Comparison of ENCODE assay signal across 16 cellular contexts in the genomic region with DNA sequence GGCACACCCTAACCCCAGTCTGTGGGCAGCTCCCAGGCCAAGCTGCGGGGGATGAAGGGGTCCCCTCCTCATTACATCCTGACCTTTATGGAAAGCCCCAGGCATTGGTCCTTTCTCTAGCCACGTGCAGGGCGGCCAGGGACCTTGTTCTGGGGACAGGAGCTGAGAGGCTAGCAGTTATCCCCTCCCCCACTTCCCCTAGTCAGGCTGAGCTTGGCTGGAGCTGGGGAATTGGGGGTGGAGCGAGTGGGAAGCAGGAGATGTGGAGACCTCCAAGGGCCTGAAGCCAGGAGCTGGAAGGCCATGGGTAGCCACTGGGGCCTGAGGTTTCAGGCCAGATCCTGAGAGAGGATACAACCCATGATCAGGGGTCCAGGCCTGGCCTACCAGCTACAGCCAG. TPM values are rescaled to one million over a fixed set of nuclear protein-coding genes. Genes with fewer than 3 reads are reported as not detected.
DNase-seq lines count a peak whose midpoint lies in the region; ATAC-seq and TF ChIP-seq lines count a peak whose summit lies in the region.
"Had no signal": no experiment of that assay in that cellular context is flagged by ENCODE, and none has a peak within 500 bp of the region (broad histone marks: within the 10 kb centered on the region; RNA-seq: fewer than 3 reads in every experiment).

No MANE protein-coding gene starts in this region.

- H3K9me3 ChIP-seq in hepatocyte (ENCODE audit: low read depth) = no peaks in the 10 kb centered on the region
- H3K9me3 ChIP-seq: BLaER1 treated with 17β-estradiol and CSF1 and Interleukin-3, amounts not matched to agents 10 nM and 100 nM had no signal

- H3K4me3 ChIP-seq in GM23338 (no peak overlapping the region), hepatocyte (no peak overlapping the region)
- H3K4me3 ChIP-seq: BLaER1 treated with 17β-estradiol and CSF1 and Interleukin-3, amounts not matched to agents 10 nM and 100 nM had no signal

- H4K20me1 ChIP-seq in GM23338 (replicated peaks; ENCODE audit: insufficient read depth) (no peaks in the 10 kb centered on the region), hepatocyte (ENCODE audit: insufficient read depth, poor library complexity, severe bottlenecking) (no peaks in the 10 kb centered on the region)

- H3K4me2 ChIP-seq in GM23338 (no peak overlapping the region), hepatocyte (no peak overlapping the region)

- H3K9me2 ChIP-seq in GM23338 (ENCODE audit: insufficient read depth) = 0 out of 2 replicates have a peak, but pooled peaks cover 2% of the 10 kb centered on the region
- no peaks in the 10 kb centered on the region for H3K9me2 ChIP-seq in hepatocyte (replicated peaks; ENCODE audit: insufficient read depth)

- no peak for DNase-seq in GM23338 (ENCODE audit: low spot score)
- DNase-seq in SK-N-DZ (ENCODE audit: low spot score) = peak; percentile 32
- peak; percentile 49 for DNase-seq in iPS-NIHi7 (ENCODE audit: extremely low spot score)
- DNase-seq in nephron progenitor cell = peak; percentile 27
- DNase-seq in hepatocyte (ENCODE audit: low spot score) = no peak
- no peak for DNase-seq in activated naive CD4-positive, alpha-beta T cell treated with anti-CD3 and anti-CD28 coated beads, Interleukin-2, amount 10 ng/mL, durations not matched to agents 7 days and 5 days
- no peak for DNase-seq in NCI-H187 treated with DMSO at 0.1 percent for 48 hours (lab: John Stamatoyannopoulos, UW)
- DNase-seq: CD8-positive, alpha-beta memory T cell; COR-L47; DMS 273 treated with DMSO at 0.1 percent for 48 hours; DMS53; DND-41; EL; HCEC 1CT had no signal

- H3K27ac ChIP-seq in GM23338 (ENCODE audit: low read depth) = no peak overlapping the region
- no peak overlapping the region for H3K27ac ChIP-seq in hepatocyte

- WGBS in hepatocyte (ENCODE audit: low lambda C conversion rate, missing lambda C conversion rate) = 66% methylated on average over 4 of the region's 4 CpGs

- ATAC-seq in GM23338 = peak; percentile 24; the same call in 2 of the 3 replicates

- H3K4me1 Mint-ChIP-seq in GM23338 = 0 out of 3 replicates have a peak, but pooled peaks cover 3% of the 10 kb centered on the region
- peaks cover 16% of the 10 kb centered on the region for H3K4me1 Mint-ChIP-seq in nephron progenitor cell
- no peaks in the 10 kb centered on the region for H3K4me1 Mint-ChIP-seq in activated naive CD4-positive, alpha-beta T cell treated with anti-CD3 and anti-CD28 coated beads, Interleukin-2, amount 10 ng/mL, durations not matched to agents 7 days and 5 days
- H3K4me1 Mint-ChIP-seq: B cell; CD8-positive, alpha-beta memory T cell had no signal

- H3K36me3 ChIP-seq in GM23338 (ENCODE audit: insufficient read depth) (no peaks in the 10 kb centered on the region), hepatocyte (replicated peaks; ENCODE audit: insufficient read depth, low read depth) (no peaks in the 10 kb centered on the region)

- no peak for TF ChIP-seq CTCF in GM23338 (conservative IDR thresholded peaks at IDR 0.05; ENCODE audit: low read depth in 2 of 2)
- TF ChIP-seq CTCF in nephron progenitor cell (IDR thresholded peaks at IDR 0.05) = no peak
- TF ChIP-seq CTCF in hepatocyte (IDR thresholded peaks at IDR 0.05; ENCODE audit: poor library complexity) = no peak

- no peaks in the 10 kb centered on the region for H3K4me1 ChIP-seq in GM23338 (ENCODE audit: insufficient read depth)
- H3K4me1 ChIP-seq in hepatocyte (ENCODE audit: insufficient read depth) = no peaks in the 10 kb centered on the region

- no peak overlapping the region for H3K27ac Mint-ChIP-seq in GM23338
- peak overlapping the region; percentile 59 for H3K27ac Mint-ChIP-seq in nephron progenitor cell
- H3K27ac Mint-ChIP-seq in activated naive CD4-positive, alpha-beta T cell treated with anti-CD3 and anti-CD28 coated beads, Interleukin-2, amount 10 ng/mL, durations not matched to agents 7 days and 5 days = no peak overlapping the region
- H3K27ac Mint-ChIP-seq: B cell had no signal

- H3K27me3 ChIP-seq in GM23338 (ENCODE audit: insufficient read depth) (no peaks in the 10 kb centered on the region), hepatocyte (no peaks in the 10 kb centered on the region)
- H3K27me3 ChIP-seq: BLaER1 treated with 17β-estradiol and CSF1 and Interleukin-3, amounts not matched to agents 10 nM and 100 nM had no signal

- no peaks in the 10 kb centered on the region for H3F3A ChIP-seq in GM23338 (replicated peaks; ENCODE audit: low read depth)

- H3K36me3 Mint-ChIP-seq in GM23338 (ENCODE audit: low read depth) = no peaks in the 10 kb centered on the region; the same call in 2 of the 3 replicates
- peaks cover 6% of the 10 kb centered on the region for H3K36me3 Mint-ChIP-seq in nephron progenitor cell (ENCODE audit: low read depth)
- H3K36me3 Mint-ChIP-seq in activated naive CD4-positive, alpha-beta T cell treated with anti-CD3 and anti-CD28 coated beads, Interleukin-2, amount 10 ng/mL, durations not matched to agents 7 days and 5 days = peaks cover 21% of the 10 kb centered on the region

- H3K27me3 Mint-ChIP-seq in GM23338 (ENCODE audit: insufficient read depth, low read depth, poor library complexity) = peaks cover 19% of the 10 kb centered on the region
- H3K27me3 Mint-ChIP-seq in nephron progenitor cell (ENCODE audit: low read depth, poor library complexity) = peaks cover 5% of the 10 kb centered on the region
- no peaks in the 10 kb centered on the region for H3K27me3 Mint-ChIP-seq in activated naive CD4-positive, alpha-beta T cell treated with anti-CD3 and anti-CD28 coated beads, Interleukin-2, amount 10 ng/mL, durations not matched to agents 7 days and 5 days
- H3K27me3 Mint-ChIP-seq: B cell; CD8-positive, alpha-beta memory T cell had no signal

- CTCF ChIA-PET in activated naive CD4-positive, alpha-beta T cell treated with anti-CD3 and anti-CD28 coated beads, Interleukin-2, amount 10 ng/mL, durations not matched to agents 7 days and 5 days (lab: Charles Lee) = interaction anchor here (1.2 kb wide), 1 partner anchor 69 kb away, joined by 3 read pairs; no protein-coding TSS in a partner anchor

- H2AFZ ChIP-seq in GM23338 (no peak overlapping the region), hepatocyte (no peak overlapping the region)

- no peaks in the 10 kb centered on the region for H3K79me2 ChIP-seq in GM23338 (replicated peaks; ENCODE audit: insufficient read depth)
- no peaks in the 10 kb centered on the region for H3K79me2 ChIP-seq in hepatocyte

- H3K9me3 Mint-ChIP-seq in GM23338 (no peaks in the 10 kb centered on the region), nephron progenitor cell (no peaks in the 10 kb centered on the region)
- H3K9me3 Mint-ChIP-seq in activated naive CD4-positive, alpha-beta T cell treated with anti-CD3 and anti-CD28 coated beads, Interleukin-2, amount 10 ng/mL, durations not matched to agents 7 days and 5 days = no peaks in the 10 kb centered on the region
- H3K9me3 Mint-ChIP-seq: CD8-positive, alpha-beta memory T cell had no signal

- H3K4me3 Mint-ChIP-seq in GM23338 (no peak overlapping the region), nephron progenitor cell (no peak overlapping the region)
- H3K4me3 Mint-ChIP-seq in activated naive CD4-positive, alpha-beta T cell treated with anti-CD3 and anti-CD28 coated beads, Interleukin-2, amount 10 ng/mL, durations not matched to agents 7 days and 5 days = no peak overlapping the region
- H3K4me3 Mint-ChIP-seq: B cell; CD8-positive, alpha-beta memory T cell had no signal

TF ChIP-seq in GM23338, 12 proteins besides CTCF, POLR2A, EP300 and RAD21 (continues in another document):
- TF ChIP-seq STAT1 (IDR thresholded peaks at IDR 0.05; ENCODE audit: unreplicated experiment) (no peak), NANOG (IDR thresholded peaks at IDR 0.05; ENCODE audit: borderline replicate concordance) (no peak), ZNF331 (CRISPR knock-in tag; IDR thresholded peaks at IDR 0.05; ENCODE audit: low read depth) (no peak), POLR2AphosphoS5 (IDR thresholded peaks at IDR 0.05; ENCODE audit: low read depth) (no peak)
- TF ChIP-seq, protein P1, sequence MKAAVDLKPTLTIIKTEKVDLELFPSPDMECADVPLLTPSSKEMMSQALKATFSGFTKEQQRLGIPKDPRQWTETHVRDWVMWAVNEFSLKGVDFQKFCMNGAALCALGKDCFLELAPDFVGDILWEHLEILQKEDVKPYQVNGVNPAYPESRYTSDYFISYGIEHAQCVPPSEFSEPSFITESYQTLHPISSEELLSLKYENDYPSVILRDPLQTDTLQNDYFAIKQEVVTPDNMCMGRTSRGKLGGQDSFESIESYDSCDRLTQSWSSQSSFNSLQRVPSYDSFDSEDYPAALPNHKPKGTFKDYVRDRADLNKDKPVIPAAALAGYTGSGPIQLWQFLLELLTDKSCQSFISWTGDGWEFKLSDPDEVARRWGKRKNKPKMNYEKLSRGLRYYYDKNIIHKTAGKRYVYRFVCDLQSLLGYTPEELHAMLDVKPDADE (IDR thresholded peaks at IDR 0.05) = no peak

RNA-seq across cellular contexts. Expression of a gene that starts 45.8 kb away (rescaled TPM):
- total RNA-seq in GM23338 (2014; rRNA removed; shearing (Covaris generic)) = 0.35 and 1.8 TPM in 2 replicates
- polyA plus RNA-seq in GM23338 (2016; fragmentation: Nextera tagmentation; extraction: Ambion mirVana) = 0.17 and 0.81 TPM in 2 replicates
- polyA plus RNA-seq in SK-N-DZ (2014; cell fraction: cytosol; rRNA removed) = 0.06 and 0.09 TPM in 2 replicates
- 0.20 and 0.38 TPM in 2 replicates for polyA plus RNA-seq in SK-N-DZ (2014; cell fraction: nucleus; rRNA removed)
- total RNA-seq in hepatocyte = 2.5 and 4.0 TPM in 2 replicates
- polyA plus RNA-seq in hepatocyte = 2.7 and 4.2 TPM in 2 replicates

RNA-seq across cellular contexts. Expression of a gene that starts 47.9 kb away (rescaled TPM):
- 78.1 and 95.7 TPM in 2 replicates for total RNA-seq in GM23338 (2014; rRNA removed; shearing (Covaris generic))
- polyA plus RNA-seq in GM23338 (2016; fragmentation: Nextera tagmentation; extraction: Ambion mirVana) = 28.5 and 30.4 TPM in 2 replicates
- polyA plus RNA-seq in SK-N-DZ (2014; cell fraction: cytosol; rRNA removed) = 102 and 136 TPM in 2 replicates
- polyA plus RNA-seq in SK-N-DZ (2014; cell fraction: nucleus; rRNA removed) = 158 and 180 TPM in 2 replicates
- total RNA-seq in hepatocyte = 54.1 and 68.5 TPM in 2 replicates
- polyA plus RNA-seq in hepatocyte = 57.4 and 59.2 TPM in 2 replicates

RNA-seq across cellular contexts. Expression of a gene that starts 48.6 kb away (rescaled TPM):
- 7.0 and 12.2 TPM in 2 replicates for total RNA-seq in GM23338 (2014; rRNA removed; shearing (Covaris generic))
- polyA plus RNA-seq in GM23338 (2016; fragmentation: Nextera tagmentation; extraction: Ambion mirVana) (16.3 and 17.1 TPM in 2 replicates), hepatocyte (3.9 and 7.1 TPM in 2 replicates)
- polyA plus RNA-seq in SK-N-DZ (2014; cell fraction: cytosol; rRNA removed) = 10.7 and 14.5 TPM in 2 replicates
- polyA plus RNA-seq in SK-N-DZ (2014; cell fraction: nucleus; rRNA removed) = 17.0 and 33.1 TPM in 2 replicates
- total RNA-seq in hepatocyte = 7.1 and 7.2 TPM in 2 replicates

Comparison
In these comparisons a context has a peak if more than half of its experiments do, and no peak if none do; other contexts are left out.
1. DNase-seq: peak in SK-N-DZ (single experiment), iPS-NIHi7 (single experiment) and nephron progenitor cell (single experiment); none in GM23338 (single experiment), hepatocyte (single experiment), activated naive CD4-positive, alpha-beta T cell treated with anti-CD3 and anti-CD28 coated beads, Interleukin-2, amount 10 ng/mL, durations not matched to agents 7 days and 5 days (single experiment) and NCI-H187 treated with DMSO at 0.1 percent for 48 hours (single experiment).